In genomic region chr5:180208038-180208434, GRCh38 we compare ENCODE assay signal across 11 cellular contexts. TPM values are rescaled to one million over a fixed set of nuclear protein-coding genes. Genes with fewer than 3 reads are reported as not detected.
DNase-seq lines count a peak whose midpoint lies in the region; ATAC-seq and TF ChIP-seq lines count a peak whose summit lies in the region.
"Had no signal": no experiment of that assay in that cellular context is flagged by ENCODE, and none has a peak within 500 bp of the region (broad histone marks: within the 10 kb centered on the region; RNA-seq: fewer than 3 reads in every experiment).

No MANE protein-coding gene starts in this region.

- intact Hi-C loops in activated B cell treated with CpG ODN at 0.5 μM for 24 hours (cut with micrococcal nuclease) = no loop called here

- peaks cover 46% of the 10 kb centered on the region for H3K27me3 Mint-ChIP-seq in activated T-cell treated with anti-CD3 and anti-CD28 coated beads, Interleukin-2, amount 50 U/mL, for 4 hours (ENCODE audit: low read depth)
- peaks cover 38% of the 10 kb centered on the region for H3K27me3 Mint-ChIP-seq in activated B cell treated with CpG ODN at 0.5 μM for 24 hours
- H3K27me3 Mint-ChIP-seq in stimulated activated naive B cell treated with anti-CD40 and anti-IgM and Interleukin-4, amounts not matched to agents 10 μg/mL and 1 μg/mL and 100 μg/mL, for 72 hours = peaks cover 45 to 75% of the 10 kb centered on the region in 2 donors

- H3K27me3 ChIP-seq in iPS-15b (ENCODE audit: control insufficient read depth, insufficient read depth, low read length) = peaks cover 21% of the 10 kb centered on the region

- H3K4me1 ChIP-seq in iPS-15b (ENCODE audit: control insufficient read depth, insufficient read depth, low read length) = peaks cover 3% of the 10 kb centered on the region

- CTCF ChIA-PET in activated B cell treated with CpG ODN at 0.5 μM for 24 hours (lab: Charles Lee) = no interaction called here

- H3K4me1 Mint-ChIP-seq in activated T-cell treated with anti-CD3 and anti-CD28 coated beads, Interleukin-2, amount 50 U/mL, for 4 hours (ENCODE audit: low read depth) = peaks cover 7% of the 10 kb centered on the region
- peaks cover 9% of the 10 kb centered on the region for H3K4me1 Mint-ChIP-seq in activated B cell treated with CpG ODN at 0.5 μM for 24 hours
- peaks cover 8 to 15% of the 10 kb centered on the region in 2 donors for H3K4me1 Mint-ChIP-seq in stimulated activated naive B cell treated with anti-CD40 and anti-IgM and Interleukin-4, amounts not matched to agents 10 μg/mL and 1 μg/mL and 100 μg/mL, for 72 hours

- H3K9me3 Mint-ChIP-seq in activated T-cell treated with anti-CD3 and anti-CD28 coated beads, Interleukin-2, amount 50 U/mL, for 4 hours = no peaks in the 10 kb centered on the region
- no peaks in the 10 kb centered on the region for H3K9me3 Mint-ChIP-seq in activated B cell treated with CpG ODN at 0.5 μM for 24 hours
- H3K9me3 Mint-ChIP-seq in stimulated activated naive B cell treated with anti-CD40 and anti-IgM and Interleukin-4, amounts not matched to agents 10 μg/mL and 1 μg/mL and 100 μg/mL, for 72 hours = no peaks in the 10 kb centered on the region

- no peaks in the 10 kb centered on the region for H3K36me3 ChIP-seq in iPS-15b (ENCODE audit: control insufficient read depth, insufficient read depth, low read length)
- H3K36me3 ChIP-seq: Peyer's patch had no signal

- peak overlapping the region; percentile 64 for H3K4me3 Mint-ChIP-seq in activated T-cell treated with anti-CD3 and anti-CD28 coated beads, Interleukin-2, amount 50 U/mL, for 4 hours
- H3K4me3 Mint-ChIP-seq in activated B cell treated with CpG ODN at 0.5 μM for 24 hours = peak overlapping the region; percentile 60
- peak overlapping the region; percentile 30 to 70 for H3K4me3 Mint-ChIP-seq in stimulated activated naive B cell treated with anti-CD40 and anti-IgM and Interleukin-4, amounts not matched to agents 10 μg/mL and 1 μg/mL and 100 μg/mL, for 72 hours

- H3K36me3 Mint-ChIP-seq in activated T-cell treated with anti-CD3 and anti-CD28 coated beads, Interleukin-2, amount 50 U/mL, for 4 hours (ENCODE audit: insufficient read depth) = no peaks in the 10 kb centered on the region
- H3K36me3 Mint-ChIP-seq in activated B cell treated with CpG ODN at 0.5 μM for 24 hours (ENCODE audit: low read depth) = no peaks in the 10 kb centered on the region
- peaks cover 0 to 1% of the 10 kb centered on the region in 2 donors for H3K36me3 Mint-ChIP-seq in stimulated activated naive B cell treated with anti-CD40 and anti-IgM and Interleukin-4, amounts not matched to agents 10 μg/mL and 1 μg/mL and 100 μg/mL, for 72 hours

- TF ChIP-seq CTCF in activated B cell treated with CpG ODN at 0.5 μM for 24 hours (IDR thresholded peaks at IDR 0.05) (no peak), GM20000 (IDR thresholded peaks at IDR 0.05; ENCODE audit: extremely low read depth, missing control alignments) (no peak)

- DNase-seq in activated T-cell treated with anti-CD3 and anti-CD28 coated beads, Interleukin-2, amount 50 U/mL, for 4 hours = no peak
- DNase-seq in activated T-cell treated with anti-CD3 and anti-CD28 coated beads, Interleukin-2, amount 50 U/mL, for 48 hours = no peak
- DNase-seq in activated B cell treated with CpG ODN at 0.5 μM for 24 hours (no peak), GM20000 (ENCODE audit: low spot score) (no peak)
- DNase-seq in stimulated activated naive B cell treated with anti-CD40 and anti-IgM and Interleukin-4, amounts not matched to agents 10 μg/mL and 1 μg/mL and 100 μg/mL, for 72 hours = no peak
- DNase-seq in effector CD4-positive, alpha-beta T cell = no peak
- DNase-seq: NCI-H1694, Peyer's patch had no signal

- H3K4me3 ChIP-seq in iPS-15b (ENCODE audit: low read depth, low read length) = peak overlapping the region; percentile 49

- H3K9ac ChIP-seq in iPS-15b (ENCODE audit: low read depth, low read length) = no peak overlapping the region

- ATAC-seq in activated T-cell treated with anti-CD3 and anti-CD28 coated beads, Interleukin-2, amount 50 U/mL, for 4 hours = no peak
- no peak for ATAC-seq in activated B cell treated with CpG ODN at 0.5 μM for 24 hours (ENCODE audit: low read depth)
- no peak for ATAC-seq in stimulated activated naive B cell treated with anti-CD40 and anti-IgM and Interleukin-4, amounts not matched to agents 10 μg/mL and 1 μg/mL and 100 μg/mL, for 72 hours (replicated peaks)
- no peak for ATAC-seq in GM18907 (IDR thresholded peaks at IDR 0.05; ENCODE audit: unreplicated experiment)

- POLR2A ChIA-PET in activated B cell treated with CpG ODN at 0.5 μM for 24 hours (lab: Charles Lee) = no interaction called here

- H3K27ac Mint-ChIP-seq in activated B cell treated with CpG ODN at 0.5 μM for 24 hours = no peak overlapping the region
- no peak overlapping the region for H3K27ac Mint-ChIP-seq in stimulated activated naive B cell treated with anti-CD40 and anti-IgM and Interleukin-4, amounts not matched to agents 10 μg/mL and 1 μg/mL and 100 μg/mL, for 72 hours

- H3K9me3 ChIP-seq in iPS-15b (ENCODE audit: control insufficient read depth, insufficient read depth, low read length) = no peaks in the 10 kb centered on the region
- H3K9me3 ChIP-seq: Peyer's patch had no signal

RNA-seq across cellular contexts. Expression of gene RASGEF1C, which starts 1.0 kb away (rescaled TPM):
- total RNA-seq in activated T-cell treated with anti-CD3 and anti-CD28 coated beads, Interleukin-2, amount 50 U/mL, for 4 hours = not detected
- not detected in 2 replicates for total RNA-seq in activated B cell treated with CpG ODN at 0.5 μM for 24 hours
- total RNA-seq: renal cortical epithelial cell had no signal
